29 cellular contexts compared by ENCODE assay signal in the genomic region with DNA sequence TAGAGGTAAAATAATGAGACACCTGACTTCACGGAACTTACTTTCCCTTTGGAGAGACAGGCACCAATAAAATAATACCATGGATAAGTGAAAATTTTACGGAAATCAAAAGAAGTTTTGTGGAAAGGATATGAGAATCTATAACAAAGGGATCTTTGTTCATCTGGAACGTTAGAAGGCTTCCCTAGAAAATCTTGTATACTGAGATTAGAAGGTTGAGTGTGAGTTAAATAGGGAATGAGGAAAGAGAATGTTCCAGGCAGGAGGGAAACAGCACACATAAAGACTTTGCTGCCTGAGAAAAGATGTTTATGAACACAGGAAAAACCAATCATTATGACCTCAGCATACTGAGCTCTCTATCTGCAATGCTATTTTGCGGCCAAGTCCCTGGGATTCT.
"Had no signal": no experiment of that assay in that cellular context is flagged by ENCODE, and none has a peak within 500 bp of the region (broad histone marks: within the 10 kb centered on the region; RNA-seq: fewer than 3 reads in every experiment).

No MANE protein-coding gene starts in this region.

- H3K36me3 ChIP-seq: esophagus squamous epithelium, prostate gland, sigmoid colon, thyroid gland, upper lobe of right lung had no signal

- H3K27me3 ChIP-seq: sigmoid colon, thyroid gland, upper lobe of right lung had no signal

- DNase-seq: activated CD4-positive, alpha-beta memory T cell treated with anti-CD3 and anti-CD28 coated beads, Interleukin-2, amount 10 ng/mL, durations not matched to agents 7 days and 5 days; activated CD4-positive, alpha-beta T cell treated with anti-CD3 and anti-CD28 coated beads for 1 hour; activated CD4-positive, alpha-beta T cell treated with anti-CD3 and anti-CD28 coated beads, Interleukin-2, amount 10 ng/mL, durations not matched to agents 7 days and 5 days; activated CD8-positive, alpha-beta memory T cell treated with anti-CD3 and anti-CD28 coated beads, Interleukin-2, amount 50 U/mL, for 48 hours; activated gamma-delta T cell; activated naive CD4-positive, alpha-beta T cell treated with anti-CD3 and anti-CD28 coated beads, Interleukin-2, amount 10 ng/mL, durations not matched to agents 7 days and 5 days; activated T-cell treated with anti-CD3 and anti-CD28 coated beads, Interleukin-2, amount 50 U/mL, for 24 hours; amniotic stem cell; caudate nucleus; endodermal cell; esophagus squamous epithelium; kidney glomerular epithelial cell; left ventricle myocardium superior; midbrain; natural killer cell; retina; sigmoid colon; stimulated activated CD4-positive, alpha-beta T cell treated with anti-CD3 and anti-CD28 coated beads, Interleukin-1b, Interleukin-23, amount 100 ng/mL, for 48 hours; stimulated activated CD4-positive, alpha-beta T cell treated with anti-CD3 and anti-CD28 coated beads, Interleukin-4, amount 100 ng/mL, for 4 hours; stimulated activated CD8-positive, alpha-beta memory T cell treated with anti-CD3 and anti-CD28 coated beads, Interleukin-4, amount 100 ng/mL, for 48 hours; stimulated activated naive CD8-positive, alpha-beta T cell treated with anti-CD3 and anti-CD28 coated beads, Interleukin-15, amount 100 ng/mL, for 72 hours; substantia nigra; T-helper 2 cell; thyroid gland; upper lobe of right lung had no signal

- H3K27ac ChIP-seq: epithelial cell of prostate, esophagus squamous epithelium, prostate gland, sigmoid colon, thyroid gland, upper lobe of right lung had no signal

- H3K27me3 Mint-ChIP-seq: dendritic cell treated with granulocyte-macrophage colony-stimulating factor and Interleukin-4, amounts not matched to agents 40 ng/mL and 50 ng/mL, for 4 days; stimulated activated naive CD8-positive, alpha-beta T cell treated with anti-CD3 and anti-CD28 coated beads, Interleukin-15, amount 100 ng/mL, for 72 hours had no signal

- H3K4me3 Mint-ChIP-seq: activated CD4-positive, alpha-beta memory T cell treated with anti-CD3 and anti-CD28 coated beads, Interleukin-2, amount 10 ng/mL, durations not matched to agents 7 days and 5 days; activated CD4-positive, alpha-beta T cell treated with anti-CD3 and anti-CD28 coated beads, Interleukin-2, amount 10 ng/mL, durations not matched to agents 7 days and 5 days; activated naive CD4-positive, alpha-beta T cell treated with anti-CD3 and anti-CD28 coated beads, Interleukin-2, amount 10 ng/mL, durations not matched to agents 7 days and 5 days; activated T-cell treated with anti-CD3 and anti-CD28 coated beads, Interleukin-2, amount 50 U/mL, for 24 hours; dendritic cell treated with granulocyte-macrophage colony-stimulating factor and Interleukin-4, amounts not matched to agents 40 ng/mL and 50 ng/mL, for 4 days; endodermal cell; natural killer cell; stimulated activated memory B cell treated with anti-CD40 and anti-IgM and Interleukin-4, amounts not matched to agents 10 μg/mL and 1 μg/mL and 100 μg/mL, for 72 hours; stimulated activated naive CD8-positive, alpha-beta T cell treated with anti-CD3 and anti-CD28 coated beads, Interleukin-15, amount 100 ng/mL, for 72 hours had no signal

- H3K9me3 ChIP-seq: esophagus squamous epithelium, prostate gland, sigmoid colon, thyroid gland, upper lobe of right lung had no signal

- H3K4me3 ChIP-seq: esophagus squamous epithelium, prostate gland, sigmoid colon, thyroid gland, upper lobe of right lung had no signal

- H3K36me3 Mint-ChIP-seq: activated naive CD4-positive, alpha-beta T cell treated with anti-CD3 and anti-CD28 coated beads, Interleukin-2, amount 10 ng/mL, durations not matched to agents 7 days and 5 days; natural killer cell; stimulated activated memory B cell treated with anti-CD40 and anti-IgM and Interleukin-4, amounts not matched to agents 10 μg/mL and 1 μg/mL and 100 μg/mL, for 72 hours had no signal

- H3K4me1 ChIP-seq: esophagus squamous epithelium, prostate gland, sigmoid colon, thyroid gland, upper lobe of right lung had no signal

- H3K9me3 Mint-ChIP-seq: activated CD4-positive, alpha-beta memory T cell treated with anti-CD3 and anti-CD28 coated beads, Interleukin-2, amount 10 ng/mL, durations not matched to agents 7 days and 5 days; activated CD4-positive, alpha-beta T cell treated with anti-CD3 and anti-CD28 coated beads, Interleukin-2, amount 10 ng/mL, durations not matched to agents 7 days and 5 days; activated naive CD4-positive, alpha-beta T cell treated with anti-CD3 and anti-CD28 coated beads, Interleukin-2, amount 10 ng/mL, durations not matched to agents 7 days and 5 days; activated T-cell treated with anti-CD3 and anti-CD28 coated beads, Interleukin-2, amount 50 U/mL, for 24 hours; dendritic cell treated with granulocyte-macrophage colony-stimulating factor and Interleukin-4, amounts not matched to agents 40 ng/mL and 50 ng/mL, for 4 days; endodermal cell; natural killer cell; stimulated activated memory B cell treated with anti-CD40 and anti-IgM and Interleukin-4, amounts not matched to agents 10 μg/mL and 1 μg/mL and 100 μg/mL, for 72 hours; stimulated activated naive CD8-positive, alpha-beta T cell treated with anti-CD3 and anti-CD28 coated beads, Interleukin-15, amount 100 ng/mL, for 72 hours had no signal

- H3K27ac Mint-ChIP-seq: activated CD4-positive, alpha-beta memory T cell treated with anti-CD3 and anti-CD28 coated beads, Interleukin-2, amount 10 ng/mL, durations not matched to agents 7 days and 5 days; activated CD4-positive, alpha-beta T cell treated with anti-CD3 and anti-CD28 coated beads, Interleukin-2, amount 10 ng/mL, durations not matched to agents 7 days and 5 days; activated naive CD4-positive, alpha-beta T cell treated with anti-CD3 and anti-CD28 coated beads, Interleukin-2, amount 10 ng/mL, durations not matched to agents 7 days and 5 days; activated T-cell treated with anti-CD3 and anti-CD28 coated beads, Interleukin-2, amount 50 U/mL, for 24 hours; dendritic cell treated with granulocyte-macrophage colony-stimulating factor and Interleukin-4, amounts not matched to agents 40 ng/mL and 50 ng/mL, for 4 days; endodermal cell; natural killer cell; stimulated activated memory B cell treated with anti-CD40 and anti-IgM and Interleukin-4, amounts not matched to agents 10 μg/mL and 1 μg/mL and 100 μg/mL, for 72 hours; stimulated activated naive CD8-positive, alpha-beta T cell treated with anti-CD3 and anti-CD28 coated beads, Interleukin-15, amount 100 ng/mL, for 72 hours had no signal

- H3K4me1 Mint-ChIP-seq: activated CD4-positive, alpha-beta memory T cell treated with anti-CD3 and anti-CD28 coated beads, Interleukin-2, amount 10 ng/mL, durations not matched to agents 7 days and 5 days; activated CD4-positive, alpha-beta T cell treated with anti-CD3 and anti-CD28 coated beads, Interleukin-2, amount 10 ng/mL, durations not matched to agents 7 days and 5 days; activated naive CD4-positive, alpha-beta T cell treated with anti-CD3 and anti-CD28 coated beads, Interleukin-2, amount 10 ng/mL, durations not matched to agents 7 days and 5 days; natural killer cell; stimulated activated memory B cell treated with anti-CD40 and anti-IgM and Interleukin-4, amounts not matched to agents 10 μg/mL and 1 μg/mL and 100 μg/mL, for 72 hours; stimulated activated naive CD8-positive, alpha-beta T cell treated with anti-CD3 and anti-CD28 coated beads, Interleukin-15, amount 100 ng/mL, for 72 hours had no signal

- ATAC-seq: left ventricle myocardium superior; natural killer cell; stimulated activated memory B cell treated with anti-CD40 and anti-IgM and Interleukin-4, amounts not matched to agents 10 μg/mL and 1 μg/mL and 100 μg/mL, for 72 hours; stimulated activated naive CD8-positive, alpha-beta T cell treated with anti-CD3 and anti-CD28 coated beads, Interleukin-15, amount 100 ng/mL, for 72 hours; upper lobe of right lung had no signal
